In the genomic region with DNA sequence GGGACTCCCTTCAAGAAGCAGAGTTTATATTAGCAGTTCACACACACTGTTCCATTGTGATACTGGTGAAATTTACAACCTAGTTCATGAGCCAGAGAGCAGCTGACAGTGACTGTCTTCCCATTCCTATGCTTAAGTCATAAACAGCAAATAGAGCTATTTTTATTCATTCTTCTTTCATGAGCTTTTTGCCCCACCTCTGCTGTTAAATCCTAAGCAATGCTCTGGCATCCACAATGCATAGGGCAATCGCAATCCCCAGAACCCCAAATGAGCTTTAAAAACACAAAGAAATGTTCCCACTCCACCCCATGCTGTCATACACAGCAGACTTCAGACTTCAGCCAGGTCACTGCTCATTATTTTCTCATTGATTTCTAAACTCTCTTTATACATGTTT, we compare ENCODE assay signal across 2 cellular contexts.
TF ChIP-seq lines count a peak whose summit lies in the region.

No MANE protein-coding gene starts in this region.

TF ChIP-seq in IMR-90, 13 proteins besides CTCF, POLR2A, EP300 and RAD21:
- TF ChIP-seq BHLHE40 (IDR thresholded peaks at IDR 0.05; ENCODE audit: low read depth, low read length), result no peak
- TF ChIP-seq, protein P1, sequence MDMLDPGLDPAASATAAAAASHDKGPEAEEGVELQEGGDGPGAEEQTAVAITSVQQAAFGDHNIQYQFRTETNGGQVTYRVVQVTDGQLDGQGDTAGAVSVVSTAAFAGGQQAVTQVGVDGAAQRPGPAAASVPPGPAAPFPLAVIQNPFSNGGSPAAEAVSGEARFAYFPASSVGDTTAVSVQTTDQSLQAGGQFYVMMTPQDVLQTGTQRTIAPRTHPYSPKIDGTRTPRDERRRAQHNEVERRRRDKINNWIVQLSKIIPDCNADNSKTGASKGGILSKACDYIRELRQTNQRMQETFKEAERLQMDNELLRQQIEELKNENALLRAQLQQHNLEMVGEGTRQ (IDR thresholded peaks at IDR 0.05; ENCODE audit: low read depth, low read length), result no peak
- no peak for TF ChIP-seq CEBPB (IDR thresholded peaks at IDR 0.05; ENCODE audit: low read depth, low read length)
- TF ChIP-seq RCOR1 (IDR thresholded peaks at IDR 0.05; ENCODE audit: insufficient replicate concordance, low read length), result no peak
- TF ChIP-seq MXI1 (IDR thresholded peaks at IDR 0.05; ENCODE audit: borderline replicate concordance, low read depth, low read length), result no peak
- TF ChIP-seq MAZ (IDR thresholded peaks at IDR 0.05; ENCODE audit: borderline replicate concordance, low read depth, low read length), result no peak
- no peak for TF ChIP-seq FOS (IDR thresholded peaks at IDR 0.05; ENCODE audit: low read depth, low read length)
- TF ChIP-seq, protein P2, sequence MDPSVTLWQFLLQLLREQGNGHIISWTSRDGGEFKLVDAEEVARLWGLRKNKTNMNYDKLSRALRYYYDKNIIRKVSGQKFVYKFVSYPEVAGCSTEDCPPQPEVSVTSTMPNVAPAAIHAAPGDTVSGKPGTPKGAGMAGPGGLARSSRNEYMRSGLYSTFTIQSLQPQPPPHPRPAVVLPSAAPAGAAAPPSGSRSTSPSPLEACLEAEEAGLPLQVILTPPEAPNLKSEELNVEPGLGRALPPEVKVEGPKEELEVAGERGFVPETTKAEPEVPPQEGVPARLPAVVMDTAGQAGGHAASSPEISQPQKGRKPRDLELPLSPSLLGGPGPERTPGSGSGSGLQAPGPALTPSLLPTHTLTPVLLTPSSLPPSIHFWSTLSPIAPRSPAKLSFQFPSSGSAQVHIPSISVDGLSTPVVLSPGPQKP (IDR thresholded peaks at IDR 0.05; ENCODE audit: borderline replicate concordance, low read depth, low read length), result no peak
- no peak for TF ChIP-seq RFX5 (IDR thresholded peaks at IDR 0.05; ENCODE audit: low read depth, low read length)
- TF ChIP-seq NFE2L2 (IDR thresholded peaks at IDR 0.05; ENCODE audit: low read depth, low read length), result no peak
- TF ChIP-seq CHD1 (IDR thresholded peaks at IDR 0.05; ENCODE audit: low read depth, low read length), result no peak
- no peak for TF ChIP-seq MAFK (IDR thresholded peaks at IDR 0.05; ENCODE audit: low read depth, low read length)
- TF ChIP-seq SMC3 (IDR thresholded peaks at IDR 0.05; ENCODE audit: low read depth, low read length), result no peak

TF ChIP-seq in H1, 55 proteins besides CTCF, POLR2A, EP300 and RAD21:
- no peak for TF ChIP-seq TCF12 (IDR thresholded peaks at IDR 0.05; ENCODE audit: low read depth, low read length)
- TF ChIP-seq GTF2F1 (IDR thresholded peaks at IDR 0.05; ENCODE audit: borderline replicate concordance, low read depth, low read length), result no peak
- no peak for TF ChIP-seq RFX5 (IDR thresholded peaks at IDR 0.05; ENCODE audit: borderline replicate concordance, low read depth, low read length)
- TF ChIP-seq, protein P3, sequence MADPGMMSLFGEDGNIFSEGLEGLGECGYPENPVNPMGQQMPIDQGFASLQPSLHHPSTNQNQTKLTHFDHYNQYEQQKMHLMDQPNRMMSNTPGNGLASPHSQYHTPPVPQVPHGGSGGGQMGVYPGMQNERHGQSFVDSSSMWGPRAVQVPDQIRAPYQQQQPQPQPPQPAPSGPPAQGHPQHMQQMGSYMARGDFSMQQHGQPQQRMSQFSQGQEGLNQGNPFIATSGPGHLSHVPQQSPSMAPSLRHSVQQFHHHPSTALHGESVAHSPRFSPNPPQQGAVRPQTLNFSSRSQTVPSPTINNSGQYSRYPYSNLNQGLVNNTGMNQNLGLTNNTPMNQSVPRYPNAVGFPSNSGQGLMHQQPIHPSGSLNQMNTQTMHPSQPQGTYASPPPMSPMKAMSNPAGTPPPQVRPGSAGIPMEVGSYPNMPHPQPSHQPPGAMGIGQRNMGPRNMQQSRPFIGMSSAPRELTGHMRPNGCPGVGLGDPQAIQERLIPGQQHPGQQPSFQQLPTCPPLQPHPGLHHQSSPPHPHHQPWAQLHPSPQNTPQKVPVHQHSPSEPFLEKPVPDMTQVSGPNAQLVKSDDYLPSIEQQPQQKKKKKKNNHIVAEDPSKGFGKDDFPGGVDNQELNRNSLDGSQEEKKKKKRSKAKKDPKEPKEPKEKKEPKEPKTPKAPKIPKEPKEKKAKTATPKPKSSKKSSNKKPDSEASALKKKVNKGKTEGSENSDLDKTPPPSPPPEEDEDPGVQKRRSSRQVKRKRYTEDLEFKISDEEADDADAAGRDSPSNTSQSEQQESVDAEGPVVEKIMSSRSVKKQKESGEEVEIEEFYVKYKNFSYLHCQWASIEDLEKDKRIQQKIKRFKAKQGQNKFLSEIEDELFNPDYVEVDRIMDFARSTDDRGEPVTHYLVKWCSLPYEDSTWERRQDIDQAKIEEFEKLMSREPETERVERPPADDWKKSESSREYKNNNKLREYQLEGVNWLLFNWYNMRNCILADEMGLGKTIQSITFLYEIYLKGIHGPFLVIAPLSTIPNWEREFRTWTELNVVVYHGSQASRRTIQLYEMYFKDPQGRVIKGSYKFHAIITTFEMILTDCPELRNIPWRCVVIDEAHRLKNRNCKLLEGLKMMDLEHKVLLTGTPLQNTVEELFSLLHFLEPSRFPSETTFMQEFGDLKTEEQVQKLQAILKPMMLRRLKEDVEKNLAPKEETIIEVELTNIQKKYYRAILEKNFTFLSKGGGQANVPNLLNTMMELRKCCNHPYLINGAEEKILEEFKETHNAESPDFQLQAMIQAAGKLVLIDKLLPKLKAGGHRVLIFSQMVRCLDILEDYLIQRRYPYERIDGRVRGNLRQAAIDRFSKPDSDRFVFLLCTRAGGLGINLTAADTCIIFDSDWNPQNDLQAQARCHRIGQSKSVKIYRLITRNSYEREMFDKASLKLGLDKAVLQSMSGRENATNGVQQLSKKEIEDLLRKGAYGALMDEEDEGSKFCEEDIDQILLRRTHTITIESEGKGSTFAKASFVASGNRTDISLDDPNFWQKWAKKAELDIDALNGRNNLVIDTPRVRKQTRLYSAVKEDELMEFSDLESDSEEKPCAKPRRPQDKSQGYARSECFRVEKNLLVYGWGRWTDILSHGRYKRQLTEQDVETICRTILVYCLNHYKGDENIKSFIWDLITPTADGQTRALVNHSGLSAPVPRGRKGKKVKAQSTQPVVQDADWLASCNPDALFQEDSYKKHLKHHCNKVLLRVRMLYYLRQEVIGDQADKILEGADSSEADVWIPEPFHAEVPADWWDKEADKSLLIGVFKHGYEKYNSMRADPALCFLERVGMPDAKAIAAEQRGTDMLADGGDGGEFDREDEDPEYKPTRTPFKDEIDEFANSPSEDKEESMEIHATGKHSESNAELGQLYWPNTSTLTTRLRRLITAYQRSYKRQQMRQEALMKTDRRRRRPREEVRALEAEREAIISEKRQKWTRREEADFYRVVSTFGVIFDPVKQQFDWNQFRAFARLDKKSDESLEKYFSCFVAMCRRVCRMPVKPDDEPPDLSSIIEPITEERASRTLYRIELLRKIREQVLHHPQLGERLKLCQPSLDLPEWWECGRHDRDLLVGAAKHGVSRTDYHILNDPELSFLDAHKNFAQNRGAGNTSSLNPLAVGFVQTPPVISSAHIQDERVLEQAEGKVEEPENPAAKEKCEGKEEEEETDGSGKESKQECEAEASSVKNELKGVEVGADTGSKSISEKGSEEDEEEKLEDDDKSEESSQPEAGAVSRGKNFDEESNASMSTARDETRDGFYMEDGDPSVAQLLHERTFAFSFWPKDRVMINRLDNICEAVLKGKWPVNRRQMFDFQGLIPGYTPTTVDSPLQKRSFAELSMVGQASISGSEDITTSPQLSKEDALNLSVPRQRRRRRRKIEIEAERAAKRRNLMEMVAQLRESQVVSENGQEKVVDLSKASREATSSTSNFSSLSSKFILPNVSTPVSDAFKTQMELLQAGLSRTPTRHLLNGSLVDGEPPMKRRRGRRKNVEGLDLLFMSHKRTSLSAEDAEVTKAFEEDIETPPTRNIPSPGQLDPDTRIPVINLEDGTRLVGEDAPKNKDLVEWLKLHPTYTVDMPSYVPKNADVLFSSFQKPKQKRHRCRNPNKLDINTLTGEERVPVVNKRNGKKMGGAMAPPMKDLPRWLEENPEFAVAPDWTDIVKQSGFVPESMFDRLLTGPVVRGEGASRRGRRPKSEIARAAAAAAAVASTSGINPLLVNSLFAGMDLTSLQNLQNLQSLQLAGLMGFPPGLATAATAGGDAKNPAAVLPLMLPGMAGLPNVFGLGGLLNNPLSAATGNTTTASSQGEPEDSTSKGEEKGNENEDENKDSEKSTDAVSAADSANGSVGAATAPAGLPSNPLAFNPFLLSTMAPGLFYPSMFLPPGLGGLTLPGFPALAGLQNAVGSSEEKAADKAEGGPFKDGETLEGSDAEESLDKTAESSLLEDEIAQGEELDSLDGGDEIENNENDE (IDR thresholded peaks at IDR 0.05; ENCODE audit: insufficient replicate concordance, low read length), result no peak
- no peak for TF ChIP-seq RXRA (IDR thresholded peaks at IDR 0.05; ENCODE audit: insufficient read depth, low read depth, low read length)
- TF ChIP-seq GABPA (IDR thresholded peaks at IDR 0.05; ENCODE audit: borderline replicate concordance, insufficient read depth, low read length), result no peak
- TF ChIP-seq CHD1 (IDR thresholded peaks at IDR 0.05; ENCODE audit: low read depth, low read length), result no peak
- TF ChIP-seq EGR1 (IDR thresholded peaks at IDR 0.05; ENCODE audit: borderline replicate concordance, low read depth, low read length), result no peak
- TF ChIP-seq SP1 (IDR thresholded peaks at IDR 0.05; ENCODE audit: low read depth, low read length), result no peak
- no peak for TF ChIP-seq ZNF274 (IDR thresholded peaks at IDR 0.05; ENCODE audit: borderline replicate concordance, extremely low read depth, low read length)
- TF ChIP-seq HDAC6 (IDR thresholded peaks at IDR 0.05; ENCODE audit: low read depth, low read length), result no peak
- no peak for TF ChIP-seq BRCA1 (IDR thresholded peaks at IDR 0.05; ENCODE audit: low read depth, low read length)
- TF ChIP-seq PHF8 (conservative IDR thresholded peaks at IDR 0.05; ENCODE audit: low read depth, low read length), result no peak
- no peak for TF ChIP-seq ASH2L (IDR thresholded peaks at IDR 0.05; ENCODE audit: low read length)
- no peak for TF ChIP-seq YY1 (IDR thresholded peaks at IDR 0.05; ENCODE audit: low read depth, low read length)
- TF ChIP-seq SIRT6 (IDR thresholded peaks at IDR 0.05; ENCODE audit: low read length), result no peak
- TF ChIP-seq TAF7 (optimal IDR thresholded peaks at IDR 0.05; ENCODE audit: borderline replicate concordance, low read depth, low read length), result no peak
- no peak for TF ChIP-seq SRF (IDR thresholded peaks at IDR 0.05; ENCODE audit: low read depth, low read length)
- TF ChIP-seq BACH1 (IDR thresholded peaks at IDR 0.05; ENCODE audit: low read length), result no peak
